Comparison of ENCODE assay signal across 8 cellular contexts in genomic region chr11:3859373-3859881, GRCh38.
DNase-seq lines count a peak whose midpoint lies in the region; ATAC-seq, FAIRE-seq and TF ChIP-seq lines count a peak whose summit lies in the region.

No MANE protein-coding gene starts in this region.

- H3K36me3 ChIP-seq in DND-41 (ENCODE audit: insufficient read depth, low read length), result peaks cover 12% of the 10 kb centered on the region; the same call in 1 of the 2 replicates
- H3K36me3 ChIP-seq in KMS-11 (ENCODE audit: insufficient read depth), result no peaks in the 10 kb centered on the region

- FAIRE-seq in D721Med (lab: Jason Lieb, UNC), result no peak

- peak overlapping the region in 1 of 2 experiments; percentile 92; a peak in 2 of 4 replicates for H3K4me3 ChIP-seq in DND-41 (ENCODE audit: low read depth in 1 of 2, low read length in 2 of 2)
- H3K4me3 ChIP-seq in KMS-11 (IDR thresholded peaks at IDR 0.05; ENCODE audit: insufficient read depth, low read depth, low read length), result no peak overlapping the region
- peak overlapping the region; percentile 55 for H3K4me3 ChIP-seq in coronary artery

- ATAC-seq in DND-41 (ENCODE audit: insufficient read depth, low read depth) (no peak), GM19452 (IDR thresholded peaks at IDR 0.05; ENCODE audit: unreplicated experiment) (peak; percentile 24)
- no peak for ATAC-seq in stimulated activated effector memory CD8-positive, alpha-beta T cell treated with anti-CD3 and anti-CD28 coated beads, Interleukin-12 subunit alpha, Interleukin-12 subunit beta, amount 100 ng/mL, for 72 hours

- no peaks in the 10 kb centered on the region for H3K9me3 Mint-ChIP-seq in stimulated activated effector memory CD8-positive, alpha-beta T cell treated with anti-CD3 and anti-CD28 coated beads, Interleukin-12 subunit alpha, Interleukin-12 subunit beta, amount 100 ng/mL, for 72 hours

- H3K4me1 ChIP-seq in DND-41 (ENCODE audit: insufficient read depth, low read length), result peaks cover 78% of the 10 kb centered on the region
- H3K4me1 ChIP-seq in KMS-11 (ENCODE audit: low read depth, poor library complexity, severe bottlenecking), result peaks cover 77% of the 10 kb centered on the region

- H4K20me1 ChIP-seq in DND-41 (ENCODE audit: insufficient read depth, low read length) (peaks cover 47% of the 10 kb centered on the region), KMS-11 (ENCODE audit: insufficient read depth) (no peaks in the 10 kb centered on the region)

- DNase-seq in DND-41 (no peak), coronary artery (ENCODE audit: low spot score) (no peak), D721Med (ENCODE audit: insufficient read length, low spot score) (no peak)
- peak in 1 of 2 donors; percentile 66 for DNase-seq in stimulated activated effector memory CD8-positive, alpha-beta T cell treated with anti-CD3 and anti-CD28 coated beads, Interleukin-12 subunit alpha, Interleukin-12 subunit beta, amount 100 ng/mL, for 72 hours (ENCODE audit: low spot score in 2 of 2)
- DNase-seq in stimulated activated CD4-positive, alpha-beta T cell treated with anti-CD3 and anti-CD28 coated beads, Interleukin-12 subunit alpha, Interleukin-12 subunit beta, amount 100 ng/mL, for 4 hours, result no peak
- DNase-seq in stimulated activated naive CD4-positive, alpha-beta T cell treated with Interleukin-2 at 50 U/mL for 16 hours (lab: John Stamatoyannopoulos, UW), result no peak

- H3K36me3 Mint-ChIP-seq in stimulated activated effector memory CD8-positive, alpha-beta T cell treated with anti-CD3 and anti-CD28 coated beads, Interleukin-12 subunit alpha, Interleukin-12 subunit beta, amount 100 ng/mL, for 72 hours, result peaks cover 21% of the 10 kb centered on the region

- H3K4me2 ChIP-seq in DND-41 (ENCODE audit: insufficient read depth, low read length), result peak overlapping the region; percentile 96
- peak overlapping the region; percentile 66 for H3K4me2 ChIP-seq in KMS-11

- TF ChIP-seq CTCF in DND-41 (IDR thresholded peaks at IDR 0.05; ENCODE audit: borderline replicate concordance, extremely low read depth, low read length, poor library complexity, severe bottlenecking) (no peak), KMS-11 (conservative IDR thresholded peaks at IDR 0.05; ENCODE audit: low read depth, low read length) (no peak), coronary artery (IDR thresholded peaks at IDR 0.05) (no peak), D721Med (IDR thresholded peaks at IDR 0.05; ENCODE audit: insufficient read depth, missing control alignments) (no peak)

- no peak overlapping the region for H2AFZ ChIP-seq in DND-41 (ENCODE audit: low read depth, low read length)
- H2AFZ ChIP-seq in KMS-11 (ENCODE audit: low read depth), result peak overlapping the region; percentile 58; the same call in 1 of the 2 replicates

- peak overlapping the region; percentile 98 for H3K4me3 Mint-ChIP-seq in stimulated activated effector memory CD8-positive, alpha-beta T cell treated with anti-CD3 and anti-CD28 coated beads, Interleukin-12 subunit alpha, Interleukin-12 subunit beta, amount 100 ng/mL, for 72 hours

- peaks cover 66% of the 10 kb centered on the region for H3K4me1 Mint-ChIP-seq in stimulated activated effector memory CD8-positive, alpha-beta T cell treated with anti-CD3 and anti-CD28 coated beads, Interleukin-12 subunit alpha, Interleukin-12 subunit beta, amount 100 ng/mL, for 72 hours

- no peaks in the 10 kb centered on the region for H3K27me3 ChIP-seq in DND-41 (ENCODE audit: insufficient read depth, low read length, poor library complexity)
- no peaks in the 10 kb centered on the region for H3K27me3 ChIP-seq in KMS-11 (ENCODE audit: insufficient read depth, low read depth)

- H3K9ac ChIP-seq in DND-41 (ENCODE audit: low read depth, low read length) (peak overlapping the region; percentile 63), KMS-11 (peak overlapping the region; percentile 18; the same call in 1 of the 2 replicates)

- no peaks in the 10 kb centered on the region for H3K9me3 ChIP-seq in DND-41 (ENCODE audit: insufficient read depth, low read length, severe bottlenecking)

- H3K27ac ChIP-seq in DND-41 (ENCODE audit: low read length) (peak overlapping the region; percentile 78), KMS-11 (peak overlapping the region; percentile 77), coronary artery (peak overlapping the region; percentile 16 to 69)

- H3K27ac Mint-ChIP-seq in stimulated activated effector memory CD8-positive, alpha-beta T cell treated with anti-CD3 and anti-CD28 coated beads, Interleukin-12 subunit alpha, Interleukin-12 subunit beta, amount 100 ng/mL, for 72 hours, result peak overlapping the region; percentile 98

- peaks cover 89% of the 10 kb centered on the region for H3K79me2 ChIP-seq in DND-41 (ENCODE audit: insufficient read depth, low read length)
- H3K79me2 ChIP-seq in KMS-11 (ENCODE audit: insufficient read depth, low read depth), result peaks cover 87% of the 10 kb centered on the region
